Comparison of ENCODE assay signal across 13 cellular contexts in the genomic region with DNA sequence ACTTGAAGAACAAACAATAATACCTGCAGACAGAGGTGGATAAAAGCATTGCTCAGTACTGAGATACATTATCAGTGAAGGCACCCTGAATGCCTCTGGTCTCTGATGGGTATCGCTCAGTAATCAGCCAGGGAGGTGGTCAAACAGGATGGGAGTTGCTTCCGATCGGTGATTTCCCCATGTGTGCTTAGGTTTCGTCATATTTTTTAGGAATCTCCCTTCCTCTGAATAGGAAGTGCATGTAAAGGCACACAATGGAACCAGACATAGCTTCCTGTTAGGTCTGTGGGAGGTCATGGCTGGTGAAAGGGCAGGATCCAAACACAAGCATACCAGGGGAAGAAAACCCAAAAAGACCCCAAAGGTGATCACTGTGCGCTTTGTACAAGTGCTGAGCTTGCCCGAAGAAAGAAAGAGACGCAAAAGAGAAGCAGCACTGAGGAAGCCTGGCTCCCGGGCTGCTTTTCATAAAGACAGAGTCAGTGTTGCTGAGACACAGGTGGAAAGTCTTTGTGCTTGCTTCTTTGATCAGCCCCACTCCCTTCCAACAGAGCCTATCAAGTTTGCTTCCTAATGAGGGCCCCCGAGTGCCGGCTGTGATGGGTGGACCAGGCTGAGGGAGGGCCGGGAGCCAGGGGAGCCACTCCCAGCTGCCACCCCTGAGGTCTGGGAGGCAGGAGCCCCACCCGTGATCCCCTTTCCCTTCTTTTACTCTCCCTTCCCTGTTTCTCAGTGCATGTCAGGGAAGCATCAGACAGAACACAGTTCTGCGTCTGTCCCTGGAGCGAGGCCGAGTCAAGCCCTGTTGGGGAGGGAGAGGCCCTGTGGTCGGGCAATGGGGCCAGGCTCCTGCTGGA.
DNase-seq lines count a peak whose midpoint lies in the region; ATAC-seq and TF ChIP-seq lines count a peak whose summit lies in the region.
"Had no signal": no experiment of that assay in that cellular context is flagged by ENCODE, and none has a peak within 500 bp of the region (broad histone marks: within the 10 kb centered on the region; RNA-seq: fewer than 3 reads in every experiment).

No MANE protein-coding gene starts in this region.

- H4K20me1 ChIP-seq in GM23338 (replicated peaks; ENCODE audit: insufficient read depth) = no peaks in the 10 kb centered on the region

- H3K9me3 ChIP-seq in heart left ventricle = no peaks in the 10 kb centered on the region

- H3K27ac Mint-ChIP-seq in GM23338 (peak overlapping the region; percentile 63; the same call in 1 of the 2 replicates), WTC11 (no peak overlapping the region), neural crest cell (ENCODE audit: unreplicated experiment) (peak overlapping the region; percentile 12)
- H3K27ac Mint-ChIP-seq: stimulated activated memory B cell treated with anti-CD40 and anti-IgM and Interleukin-4, amounts not matched to agents 10 μg/mL and 1 μg/mL and 100 μg/mL, for 72 hours had no signal

- POLR2A ChIA-PET in WTC11 (lab: Charles Lee) = no interaction called here
- POLR2A ChIA-PET in HEK293T (lab: Yijun Ruan, JAX) = no interaction called here

- peak; percentile 63 for ATAC-seq in GM23338
- ATAC-seq in WTC11 = peak; percentile 46
- ATAC-seq in heart left ventricle = peak; percentile 47 to 83 (median 53)
- ATAC-seq: stimulated activated memory B cell treated with anti-CD40 and anti-IgM and Interleukin-4, amounts not matched to agents 10 μg/mL and 1 μg/mL and 100 μg/mL, for 72 hours had no signal

- no peaks in the 10 kb centered on the region for H3K79me2 ChIP-seq in GM23338 (replicated peaks; ENCODE audit: insufficient read depth)

- peaks cover 3% of the 10 kb centered on the region for H3K27me3 Mint-ChIP-seq in GM23338 (ENCODE audit: insufficient read depth, low read depth, poor library complexity)
- no peaks in the 10 kb centered on the region for H3K27me3 Mint-ChIP-seq in WTC11 (ENCODE audit: low read depth)
- no peaks in the 10 kb centered on the region for H3K27me3 Mint-ChIP-seq in neural crest cell (ENCODE audit: low read depth)

- H3F3A ChIP-seq in GM23338 (replicated peaks; ENCODE audit: low read depth) = no peaks in the 10 kb centered on the region

- H3K9me2 ChIP-seq in GM23338 (ENCODE audit: insufficient read depth) = no peaks in the 10 kb centered on the region

- no peak overlapping the region for H3K4me3 ChIP-seq in GM23338
- no peak overlapping the region for H3K4me3 ChIP-seq in heart left ventricle

- H3K36me3 ChIP-seq in GM23338 (ENCODE audit: insufficient read depth) = no peaks in the 10 kb centered on the region
- H3K36me3 ChIP-seq in heart left ventricle = no peaks in the 10 kb centered on the region

- H3K27me3 ChIP-seq in GM23338 (ENCODE audit: insufficient read depth) (no peaks in the 10 kb centered on the region), heart left ventricle (no peaks in the 10 kb centered on the region)

- DNase-seq in GM23338 (ENCODE audit: low spot score) (peak; percentile 14), WTC11 (ENCODE audit: low spot score) (no peak), heart left ventricle (peak in 1 of 5 donors; percentile 50), neural crest cell (ENCODE audit: low read depth, low spot score) (no peak), NCI-H2107 (lab: John Stamatoyannopoulos, UW) (no peak), NCI-H446 treated with DMSO at 0.1 percent for 48 hours (lab: John Stamatoyannopoulos, UW) (no peak), HEK293T (ENCODE audit: extremely low spot score) (no peak), RPMI8226 (no peak)
- DNase-seq: AML-193; NCI-H1092; NCI-H510A treated with DMSO at 0.1 percent for 48 hours; stimulated activated CD4-positive, alpha-beta T cell treated with anti-CD3 and anti-CD28 coated beads, Interleukin-1b, Interleukin-23, amount 100 ng/mL, for 48 hours had no signal

- CTCF ChIA-PET in WTC11 (lab: Charles Lee) (no interaction called here), HEK293T (lab: Yijun Ruan, JAX) (no interaction called here)

- intact Hi-C loops in heart left ventricle (cut with DNase I) = loop anchor here in 1 of 10 donors (10.0 kb wide), 1 partner anchor 132 kb away; no protein-coding TSS in a partner anchor

- H2AFZ ChIP-seq in GM23338 = peak overlapping the region; percentile 47; the same call in 1 of the 2 replicates

- no peaks in the 10 kb centered on the region for H3K4me1 ChIP-seq in GM23338 (ENCODE audit: insufficient read depth)
- peaks cover 7 to 55% (median 40%) of the 10 kb centered on the region in 12 donors for H3K4me1 ChIP-seq in heart left ventricle

- H3K4me1 Mint-ChIP-seq in GM23338 = peaks cover 17% of the 10 kb centered on the region
- peaks cover 14% of the 10 kb centered on the region for H3K4me1 Mint-ChIP-seq in WTC11
- H3K4me1 Mint-ChIP-seq in neural crest cell = peaks cover 19% of the 10 kb centered on the region
- H3K4me1 Mint-ChIP-seq: stimulated activated memory B cell treated with anti-CD40 and anti-IgM and Interleukin-4, amounts not matched to agents 10 μg/mL and 1 μg/mL and 100 μg/mL, for 72 hours had no signal

- H3K36me3 Mint-ChIP-seq in GM23338 (ENCODE audit: low read depth) (no peaks in the 10 kb centered on the region), WTC11 (no peaks in the 10 kb centered on the region), neural crest cell (ENCODE audit: low read depth) (no peaks in the 10 kb centered on the region)
- H3K36me3 Mint-ChIP-seq: stimulated activated memory B cell treated with anti-CD40 and anti-IgM and Interleukin-4, amounts not matched to agents 10 μg/mL and 1 μg/mL and 100 μg/mL, for 72 hours had no signal

- TF ChIP-seq POLR2A in heart left ventricle (IDR thresholded peaks at IDR 0.05) = no peak

- TF ChIP-seq CTCF in GM23338 (conservative IDR thresholded peaks at IDR 0.05; ENCODE audit: low read depth in 2 of 2) (no peak), WTC11 (IDR thresholded peaks at IDR 0.05) (no peak), heart left ventricle (IDR thresholded peaks at IDR 0.05) (no peak), neural crest cell (conservative IDR thresholded peaks at IDR 0.05) (no peak)

- H3K4me2 ChIP-seq in GM23338 = no peak overlapping the region

- H3K27ac ChIP-seq in GM23338 (ENCODE audit: low read depth) (no peak overlapping the region), heart left ventricle (peak overlapping the region; percentile 29 to 80 (median 63))

- WGBS in heart left ventricle, 4 donors = 51 to 69% (median 65%) methylated on average over 16 of the region's 16 CpGs

- H3K4me3 Mint-ChIP-seq in GM23338 = no peak overlapping the region
- H3K4me3 Mint-ChIP-seq in WTC11 = no peak overlapping the region
- no peak overlapping the region for H3K4me3 Mint-ChIP-seq in neural crest cell
- H3K4me3 Mint-ChIP-seq: stimulated activated memory B cell treated with anti-CD40 and anti-IgM and Interleukin-4, amounts not matched to agents 10 μg/mL and 1 μg/mL and 100 μg/mL, for 72 hours had no signal

- H3K9me3 Mint-ChIP-seq in GM23338 = no peaks in the 10 kb centered on the region; the same call in 2 of the 3 replicates
- H3K9me3 Mint-ChIP-seq in WTC11 = no peaks in the 10 kb centered on the region
- no peaks in the 10 kb centered on the region for H3K9me3 Mint-ChIP-seq in neural crest cell
- H3K9me3 Mint-ChIP-seq: stimulated activated memory B cell treated with anti-CD40 and anti-IgM and Interleukin-4, amounts not matched to agents 10 μg/mL and 1 μg/mL and 100 μg/mL, for 72 hours had no signal

TF ChIP-seq in GM23338, 12 proteins besides CTCF, POLR2A, EP300 and RAD21 (continues in another document):
- TF ChIP-seq POLR2AphosphoS5 (IDR thresholded peaks at IDR 0.05; ENCODE audit: low read depth) (no peak), JUNB (IDR thresholded peaks at IDR 0.05; ENCODE audit: unreplicated experiment) (no peak), ZNF331 (CRISPR knock-in tag; IDR thresholded peaks at IDR 0.05; ENCODE audit: low read depth) (no peak), STAT1 (IDR thresholded peaks at IDR 0.05; ENCODE audit: unreplicated experiment) (no peak), CREB1 (CRISPR knock-in tag; IDR thresholded peaks at IDR 0.05; ENCODE audit: low read depth) (no peak), EZH2 (IDR thresholded peaks at IDR 0.05; ENCODE audit: low read depth, unreplicated experiment) (no peak)

TF ChIP-seq in WTC11, 78 proteins besides CTCF, POLR2A, EP300 and RAD21:
- TF ChIP-seq, protein P1, sequence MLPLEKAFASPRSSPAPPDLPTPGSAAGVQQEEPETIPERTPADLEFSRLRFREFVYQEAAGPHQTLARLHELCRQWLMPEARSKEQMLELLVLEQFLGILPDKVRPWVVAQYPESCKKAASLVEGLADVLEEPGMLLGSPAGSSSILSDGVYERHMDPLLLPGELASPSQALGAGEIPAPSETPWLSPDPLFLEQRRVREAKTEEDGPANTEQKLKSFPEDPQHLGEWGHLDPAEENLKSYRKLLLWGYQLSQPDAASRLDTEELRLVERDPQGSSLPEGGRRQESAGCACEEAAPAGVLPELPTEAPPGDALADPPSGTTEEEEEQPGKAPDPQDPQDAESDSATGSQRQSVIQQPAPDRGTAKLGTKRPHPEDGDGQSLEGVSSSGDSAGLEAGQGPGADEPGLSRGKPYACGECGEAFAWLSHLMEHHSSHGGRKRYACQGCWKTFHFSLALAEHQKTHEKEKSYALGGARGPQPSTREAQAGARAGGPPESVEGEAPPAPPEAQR (CRISPR knock-in tag; IDR thresholded peaks at IDR 0.05) = no peak
- no peak for TF ChIP-seq MXD4 (CRISPR knock-in tag; IDR thresholded peaks at IDR 0.05; ENCODE audit: borderline replicate concordance)
- no peak for TF ChIP-seq ZNF396 (CRISPR knock-in tag; IDR thresholded peaks at IDR 0.05; ENCODE audit: borderline replicate concordance)
- TF ChIP-seq GABPB1 (CRISPR knock-in tag; IDR thresholded peaks at IDR 0.05) = peak; percentile 81
TF ChIP-seq in WTC11: peak in this region for 1.

TF ChIP-seq in HEK293T, 16 proteins besides CTCF, POLR2A, EP300 and RAD21:
- no peak for TF ChIP-seq FOXK2 (IDR thresholded peaks at IDR 0.05)
TF ChIP-seq in HEK293T: peak in this region for 0.
